1 cellular context compared by ENCODE assay signal in genomic region chr17:81523139-81524062, GRCh38.
TF ChIP-seq lines count a peak whose summit lies in the region.

No MANE protein-coding gene starts in this region.

TF ChIP-seq in GM23338, 12 proteins besides CTCF, POLR2A, EP300 and RAD21 (continued from another document):
- TF ChIP-seq ZNF462 (CRISPR knock-in tag; IDR thresholded peaks at IDR 0.05), result no peak
- TF ChIP-seq JUNB (IDR thresholded peaks at IDR 0.05; ENCODE audit: unreplicated experiment), result no peak
- no peak for TF ChIP-seq ZNF114 (CRISPR knock-in tag; IDR thresholded peaks at IDR 0.05)
- no peak for TF ChIP-seq EZH2 (IDR thresholded peaks at IDR 0.05; ENCODE audit: low read depth, unreplicated experiment)
- no peak for TF ChIP-seq POLR2AphosphoS5 (IDR thresholded peaks at IDR 0.05; ENCODE audit: low read depth)
